27 cellular contexts compared by ENCODE assay signal in the genomic region with DNA sequence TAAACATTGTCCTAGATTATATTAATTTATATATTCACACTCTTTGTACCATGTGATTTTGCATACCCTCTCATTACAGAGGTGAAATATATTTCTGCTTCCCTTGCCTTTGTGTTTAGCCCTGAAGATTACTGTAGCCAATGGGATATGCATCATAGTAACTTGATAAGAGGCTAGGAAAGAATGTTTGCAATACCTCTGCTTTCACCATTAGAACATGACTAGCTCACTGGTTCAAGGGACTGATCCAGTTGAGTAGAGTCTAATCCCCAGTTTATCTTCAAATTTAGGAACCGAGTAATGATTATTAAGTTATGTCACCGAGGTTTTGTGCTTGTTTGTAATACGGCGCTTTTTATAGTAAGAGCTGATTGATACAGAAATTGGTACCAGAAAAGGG.
"Had no signal": no experiment of that assay in that cellular context is flagged by ENCODE, and none has a peak within 500 bp of the region (broad histone marks: within the 10 kb centered on the region; RNA-seq: fewer than 3 reads in every experiment).

No MANE protein-coding gene starts in this region.

- H3K36me3 ChIP-seq: left lung, lower lobe of right lung, pancreas, prostate gland, stomach, thyroid gland, transverse colon, upper lobe of left lung, vagina had no signal

- ATAC-seq: left colon; left lung; lower lobe of right lung; naive thymus-derived CD8-positive, alpha-beta T cell; pancreas; right cardiac atrium; sciatic nerve; stimulated activated naive B cell treated with anti-CD40 and anti-IgM and Interleukin-4, amounts not matched to agents 10 μg/mL and 1 μg/mL and 100 μg/mL, for 72 hours; stimulated activated naive CD8-positive, alpha-beta T cell treated with anti-CD3 and anti-CD28 coated beads, Interleukin-15, Interleukin-2, amounts not matched to agents 100 U/mL and 50 U/mL, for 24 hours had no signal

- DNase-seq: kidney; left colon; left lung; lower lobe of right lung; mammary epithelial cell; mesenchymal stem cell; naive thymus-derived CD8-positive, alpha-beta T cell; nucleus accumbens; pancreas; posterior cingulate gyrus; retina; right cardiac atrium; stimulated activated CD4-positive, alpha-beta T cell treated with anti-CD3 and anti-CD28 coated beads, Interleukin-12 subunit alpha, Interleukin-12 subunit beta, amount 100 ng/mL, for 4 hours; stimulated activated CD4-positive, alpha-beta T cell treated with anti-CD3 and anti-CD28 coated beads, Interleukin-15, amount 100 ng/mL, for 24 hours; stimulated activated CD4-positive, alpha-beta T cell treated with anti-CD3 and anti-CD28 coated beads, Interleukin-2, amount 100 ng/mL, for 24 hours; stimulated activated CD4-positive, alpha-beta T cell treated with anti-CD3 and anti-CD28 coated beads, Interleukin-4, amount 100 ng/mL, for 1 hour; stimulated activated naive B cell treated with anti-CD40 and anti-IgM and Interleukin-4, amounts not matched to agents 10 μg/mL and 1 μg/mL and 100 μg/mL, for 72 hours; stimulated activated naive CD8-positive, alpha-beta T cell treated with anti-CD3 and anti-CD28 coated beads, Interleukin-15, Interleukin-2, amounts not matched to agents 100 U/mL and 50 U/mL, for 24 hours; stomach; testis; thyroid gland; transverse colon; upper lobe of left lung had no signal

- H3K4me3 ChIP-seq: left lung, lower lobe of right lung, pancreas, prostate gland, skin epidermis, stomach, testis, thyroid gland, transverse colon, upper lobe of left lung, vagina had no signal

- H3K4me1 ChIP-seq: left lung, lower lobe of right lung, pancreas, prostate gland, stomach, testis, thyroid gland, transverse colon, upper lobe of left lung, vagina had no signal

- H3K27me3 ChIP-seq: left lung, pancreas, stomach, testis, thyroid gland, transverse colon, upper lobe of left lung, vagina had no signal

- H3K27ac ChIP-seq: left lung, lower lobe of right lung, pancreas, prostate gland, skin epidermis, stomach, testis, thyroid gland, transverse colon, upper lobe of left lung, vagina had no signal

- H3K9me3 ChIP-seq: left lung, lower lobe of right lung, pancreas, prostate gland, stomach, testis, thyroid gland, transverse colon, upper lobe of left lung, vagina had no signal
